In the genomic region with DNA sequence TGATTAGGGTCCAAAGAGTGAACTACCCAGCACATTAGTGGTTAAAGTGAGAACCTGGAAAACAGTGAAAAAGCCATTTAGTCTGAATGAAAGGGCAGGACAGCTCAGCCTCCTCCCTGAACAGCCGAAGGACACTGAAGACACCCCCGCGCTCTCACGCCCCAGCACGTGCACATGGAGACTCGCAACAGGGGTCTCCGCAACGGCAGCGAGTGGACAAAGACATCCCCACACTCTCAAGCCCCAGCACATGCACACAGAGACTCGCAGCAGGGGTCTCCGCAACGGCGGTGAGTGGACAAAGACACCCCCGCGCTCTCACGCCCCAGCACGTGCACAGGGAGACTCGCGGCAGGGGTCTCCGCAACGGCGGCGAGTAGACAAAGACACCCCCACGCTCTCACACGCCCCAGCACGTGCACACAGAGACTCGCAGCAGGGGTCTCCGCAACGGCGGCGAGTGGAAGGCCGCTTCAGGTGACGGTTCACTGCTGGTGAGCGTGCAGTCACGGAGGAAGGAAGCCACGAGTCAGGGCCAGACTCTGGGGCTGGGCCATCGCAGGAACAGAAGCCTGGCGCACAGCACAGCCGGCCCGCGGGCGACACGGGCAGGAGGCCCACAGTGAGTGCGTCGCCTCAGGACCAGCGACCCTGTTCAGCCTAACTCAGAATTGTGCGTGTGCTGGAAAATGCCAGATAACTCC, we compare ENCODE assay signal across 18 cellular contexts. TPM values are rescaled to one million over a fixed set of nuclear protein-coding genes. Genes with fewer than 3 reads are reported as not detected.
DNase-seq lines count a peak whose midpoint lies in the region; FAIRE-seq and TF ChIP-seq lines count a peak whose summit lies in the region.
"Had no signal": no experiment of that assay in that cellular context is flagged by ENCODE, and none has a peak within 500 bp of the region (broad histone marks: within the 10 kb centered on the region; RNA-seq: fewer than 3 reads in every experiment).

No MANE protein-coding gene starts in this region.

- TF ChIP-seq CTCF in endothelial cell (IDR thresholded peaks at IDR 0.05; ENCODE audit: unreplicated experiment) = no peak
- no peak for TF ChIP-seq CTCF in progenitor cell of endocrine pancreas (IDR thresholded peaks at IDR 0.05; ENCODE audit: unreplicated experiment)
- TF ChIP-seq CTCF in hepatocyte (IDR thresholded peaks at IDR 0.05; ENCODE audit: poor library complexity) = no peak
- TF ChIP-seq CTCF in SK-N-SH (IDR thresholded peaks at IDR 0.05) = no peak

- H3K4me2 ChIP-seq in Karpas-422 (ENCODE audit: low read depth, low read length, poor library complexity, severe bottlenecking) (no peak overlapping the region), hepatocyte (no peak overlapping the region), SK-N-SH (no peak overlapping the region)

- no peaks in the 10 kb centered on the region for H3K9me2 ChIP-seq in Karpas-422 (replicated peaks; ENCODE audit: insufficient read depth, low read length)
- no peaks in the 10 kb centered on the region for H3K9me2 ChIP-seq in hepatocyte (replicated peaks; ENCODE audit: insufficient read depth)
- no peaks in the 10 kb centered on the region for H3K9me2 ChIP-seq in SK-N-SH

- H3K36me3 ChIP-seq in CD8-positive, alpha-beta memory T cell (ENCODE audit: insufficient read depth, low read length) = peaks cover 16% of the 10 kb centered on the region
- H3K36me3 ChIP-seq in Karpas-422 (ENCODE audit: insufficient read depth, low read length) (peaks cover 4% of the 10 kb centered on the region; the same call in 1 of the 2 replicates), hepatocyte (replicated peaks; ENCODE audit: insufficient read depth, low read depth) (no peaks in the 10 kb centered on the region), SK-N-SH (replicated peaks in 1 of 2; ENCODE audit: control insufficient read depth in 1 of 2, insufficient read depth in 2 of 2, low read length in 1 of 2) (peaks cover 10 to 72% of the 10 kb centered on the region in 2 experiments)

- TF ChIP-seq POLR2A in GM12891 (IDR thresholded peaks at IDR 0.05; ENCODE audit: low read depth, low read length) = no peak

- no peaks in the 10 kb centered on the region for H3K9me3 Mint-ChIP-seq in CD8-positive, alpha-beta memory T cell
- H3K9me3 Mint-ChIP-seq in endothelial cell (ENCODE audit: unreplicated experiment) = no peaks in the 10 kb centered on the region
- no peaks in the 10 kb centered on the region for H3K9me3 Mint-ChIP-seq in progenitor cell of endocrine pancreas (ENCODE audit: low read depth)
- H3K9me3 Mint-ChIP-seq: CD4-positive, alpha-beta memory T cell had no signal

- H2AFZ ChIP-seq in Karpas-422 (ENCODE audit: low read length) = no peak overlapping the region
- H2AFZ ChIP-seq in hepatocyte = no peak overlapping the region
- no peak overlapping the region for H2AFZ ChIP-seq in SK-N-SH (ENCODE audit: low read depth)

- POLR2A ChIA-PET in CD8-positive, alpha-beta memory T cell (lab: Charles Lee) = no interaction called here
- POLR2A ChIA-PET in SK-N-SH (lab: Yijun Ruan, JAX) = no interaction called here

- H3K79me2 ChIP-seq in Karpas-422 (ENCODE audit: low read length) = peaks cover 45% of the 10 kb centered on the region
- peaks cover 93% of the 10 kb centered on the region for H3K79me2 ChIP-seq in hepatocyte
- H3K79me2 ChIP-seq in SK-N-SH (ENCODE audit: insufficient read depth) = peaks cover 84% of the 10 kb centered on the region

- H3K9ac ChIP-seq in Karpas-422 (ENCODE audit: low read length) (no peak overlapping the region), SK-N-SH (no peak overlapping the region)

- no peaks in the 10 kb centered on the region for H3F3A ChIP-seq in SK-N-SH (replicated peaks; ENCODE audit: insufficient read depth)

- FAIRE-seq in GM12891 (lab: Jason Lieb, UNC) = no peak
- FAIRE-seq: D721Med had no signal

- no peaks in the 10 kb centered on the region for H3K27me3 ChIP-seq in CD8-positive, alpha-beta memory T cell (ENCODE audit: insufficient read depth, low read length, poor library complexity, severe bottlenecking)
- H3K27me3 ChIP-seq in Karpas-422 (ENCODE audit: low read length) = no peaks in the 10 kb centered on the region
- H3K27me3 ChIP-seq in hepatocyte = no peaks in the 10 kb centered on the region
- no peaks in the 10 kb centered on the region for H3K27me3 ChIP-seq in SK-N-SH (ENCODE audit: insufficient read depth)
- H3K27me3 ChIP-seq: Peyer's patch had no signal

- no peak overlapping the region for H3K27ac ChIP-seq in CD8-positive, alpha-beta memory T cell (ENCODE audit: low read depth, low read length)
- H3K27ac ChIP-seq in Karpas-422 (ENCODE audit: low read length) (no peak overlapping the region), hepatocyte (no peak overlapping the region), SK-N-SH (ENCODE audit: low read depth in 2 of 2, low read length in 1 of 2) (no peak overlapping the region)
- H3K27ac ChIP-seq: Peyer's patch had no signal

- TF ChIP-seq EP300 in SK-N-SH (IDR thresholded peaks at IDR 0.05; ENCODE audit: borderline replicate concordance in 1 of 2, low read depth in 1 of 2, low read length in 1 of 2) = no peak

- no peak overlapping the region for H3K4me3 ChIP-seq in CD8-positive, alpha-beta memory T cell (ENCODE audit: low read length)
- H3K4me3 ChIP-seq in Karpas-422 (ENCODE audit: low read length) (no peak overlapping the region), hepatocyte (no peak overlapping the region), SK-N-SH (ENCODE audit: low read depth in 2 of 2, low read length in 1 of 2) (no peak overlapping the region)
- H3K4me3 ChIP-seq: HAP-1, Peyer's patch had no signal

- no peak for TF ChIP-seq RAD21 in SK-N-SH (IDR thresholded peaks at IDR 0.05; ENCODE audit: low read length)

- CTCF ChIA-PET in CD8-positive, alpha-beta memory T cell (lab: Charles Lee) = no interaction called here
- CTCF ChIA-PET in SK-N-SH (lab: Yijun Ruan, JAX) = no interaction called here

- H3K4me1 ChIP-seq in CD8-positive, alpha-beta memory T cell (ENCODE audit: insufficient read depth, low read length) = peaks cover 12% of the 10 kb centered on the region
- H3K4me1 ChIP-seq in Karpas-422 (ENCODE audit: low read length) (no peaks in the 10 kb centered on the region), hepatocyte (ENCODE audit: insufficient read depth) (no peaks in the 10 kb centered on the region), SK-N-SH (ENCODE audit: control insufficient read depth in 1 of 2, insufficient read depth in 2 of 2, low read depth in 1 of 2, low read length in 1 of 2) (peaks cover 0 to 1% of the 10 kb centered on the region in 2 experiments; a peak in 1 of 4 replicates)
- H3K4me1 ChIP-seq: HAP-1 had no signal

- peaks cover 0 to 74% (median 6%) of the 10 kb centered on the region in 3 donors for H3K36me3 Mint-ChIP-seq in CD8-positive, alpha-beta memory T cell
- H3K36me3 Mint-ChIP-seq in endothelial cell (ENCODE audit: low read depth, unreplicated experiment) (peaks cover 26% of the 10 kb centered on the region), progenitor cell of endocrine pancreas (ENCODE audit: insufficient read depth) (peaks cover 18% of the 10 kb centered on the region)

- peak overlapping the region in 3 of 7 donors; percentile 19 to 55 (median 54) for H3K4me3 Mint-ChIP-seq in CD8-positive, alpha-beta memory T cell
- peak overlapping the region; percentile 13 for H3K4me3 Mint-ChIP-seq in endothelial cell (ENCODE audit: unreplicated experiment)
- H3K4me3 Mint-ChIP-seq in progenitor cell of endocrine pancreas (ENCODE audit: low read depth) = no peak overlapping the region
- H3K4me3 Mint-ChIP-seq: B cell; CD4-positive, alpha-beta memory T cell had no signal

- no peak for DNase-seq in CD8-positive, alpha-beta memory T cell
- DNase-seq in Karpas-422 (peak; percentile 36), endothelial cell (ENCODE audit: low spot score) (no peak), progenitor cell of endocrine pancreas (ENCODE audit: low spot score, unreplicated experiment) (no peak), hepatocyte (ENCODE audit: low spot score) (no peak), GM12891 (ENCODE audit: insufficient read length, low spot score) (no peak), SK-N-SH (no peak)
- DNase-seq: CD4-positive, alpha-beta memory T cell; DND-41; GF-D8; NCI-H1436; NCI-H2029 treated with DMSO at 0.1 percent for 48 hours; NCI-H510A treated with DMSO at 0.1 percent for 48 hours; Peyer's patch; SHP77 treated with DMSO at 0.1 percent for 48 hours had no signal

- H3K9me3 ChIP-seq in CD8-positive, alpha-beta memory T cell (ENCODE audit: low read length) = no peaks in the 10 kb centered on the region
- no peaks in the 10 kb centered on the region for H3K9me3 ChIP-seq in Karpas-422 (ENCODE audit: low read length)
- no peaks in the 10 kb centered on the region for H3K9me3 ChIP-seq in hepatocyte (ENCODE audit: low read depth)
- H3K9me3 ChIP-seq in SK-N-SH = no peaks in the 10 kb centered on the region
- H3K9me3 ChIP-seq: HAP-1, Peyer's patch had no signal

- H3K27me3 Mint-ChIP-seq in CD8-positive, alpha-beta memory T cell = no peaks in the 10 kb centered on the region
- H3K27me3 Mint-ChIP-seq in endothelial cell (ENCODE audit: unreplicated experiment) = peaks cover 4% of the 10 kb centered on the region
- H3K27me3 Mint-ChIP-seq in progenitor cell of endocrine pancreas = no peaks in the 10 kb centered on the region
- H3K27me3 Mint-ChIP-seq: B cell; CD4-positive, alpha-beta memory T cell had no signal

- WGBS in hepatocyte (ENCODE audit: low lambda C conversion rate, missing lambda C conversion rate) = 95% methylated on average over 43 of the region's 47 CpGs
- WGBS in SK-N-SH (ENCODE audit: low lambda C conversion rate) = 93% methylated on average over 46 of the region's 47 CpGs

- H3K4me1 Mint-ChIP-seq in CD8-positive, alpha-beta memory T cell = peaks cover 31 to 56% (median 43%) of the 10 kb centered on the region in 3 donors
- H3K4me1 Mint-ChIP-seq in endothelial cell (ENCODE audit: unreplicated experiment) (peaks cover 7% of the 10 kb centered on the region), progenitor cell of endocrine pancreas (ENCODE audit: low read depth) (no peaks in the 10 kb centered on the region)

- peak overlapping the region in 5 of 8 donors; percentile 1 to 95 (median 41) for H3K27ac Mint-ChIP-seq in CD8-positive, alpha-beta memory T cell
- no peak overlapping the region for H3K27ac Mint-ChIP-seq in endothelial cell (ENCODE audit: unreplicated experiment)
- H3K27ac Mint-ChIP-seq in progenitor cell of endocrine pancreas = peak overlapping the region; percentile 29
- H3K27ac Mint-ChIP-seq: B cell had no signal

- H4K20me1 ChIP-seq in Karpas-422 (ENCODE audit: insufficient read depth, low read depth, low read length) (peaks cover 29% of the 10 kb centered on the region; the same call in 1 of the 2 replicates), hepatocyte (ENCODE audit: insufficient read depth, poor library complexity, severe bottlenecking) (peaks cover 94% of the 10 kb centered on the region), SK-N-SH (ENCODE audit: insufficient read depth) (peaks cover 87% of the 10 kb centered on the region)

RNA-seq across cellular contexts. Expression of a gene that starts 43.6 kb away (rescaled TPM):
- total RNA-seq in CD8-positive, alpha-beta memory T cell = 10 to 100 TPM; 32.9 to 35.1 TPM
- polyA plus RNA-seq in CD8-positive, alpha-beta memory T cell = 4.9 TPM
- 16.0 and 27.3 TPM in 2 replicates for total RNA-seq in Karpas-422 (2014; rRNA removed; shearing (Covaris generic); ENCODE audit: low replicate concordance)
- total RNA-seq in endothelial cell (ENCODE audit: unreplicated experiment) (40.3 TPM), progenitor cell of endocrine pancreas (57.3 and 65.7 TPM in 2 replicates), hepatocyte (20.1 and 25.9 TPM in 2 replicates)
- polyA plus RNA-seq in hepatocyte (25.0 and 25.7 TPM in 2 replicates), SK-N-SH (2012; rRNA removed) (7.8 and 10.3 TPM in 2 replicates)
- 11.3 TPM for polyA plus RNA-seq in GM12891 (2012; ENCODE audit: low read depth, missing spikeins)
- 6.0 and 7.7 TPM in 2 replicates for polyA plus RNA-seq in SK-N-SH (2012; cell fraction: cytosol; rRNA removed)
- polyA plus RNA-seq in SK-N-SH (2012; cell fraction: nucleus; rRNA removed) = 40.9 and 50.0 TPM in 2 replicates
